ENCODE assay signal across 21 cellular contexts in the genomic region with DNA sequence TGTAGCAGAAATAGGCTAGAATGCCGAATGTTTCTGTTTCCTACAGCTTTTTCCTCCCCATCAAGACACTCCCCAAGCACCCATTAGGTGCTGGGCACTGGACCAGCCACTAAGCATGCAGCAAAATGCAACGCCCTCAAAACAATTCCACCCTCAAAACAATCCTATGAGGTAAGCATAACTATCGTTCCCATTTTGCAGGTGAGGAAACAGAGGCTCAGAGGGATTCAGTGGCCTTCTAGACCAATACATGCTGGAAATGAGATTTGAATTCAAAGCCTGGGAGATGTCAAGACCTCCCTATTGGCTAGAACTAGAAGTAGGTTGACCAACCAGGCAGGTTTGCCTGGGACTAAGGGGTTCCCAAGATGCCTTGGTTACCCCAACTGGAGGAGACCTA. TPM values are rescaled to one million over a fixed set of nuclear protein-coding genes. Genes with fewer than 3 reads are reported as not detected.
DNase-seq lines count a peak whose midpoint lies in the region; ATAC-seq and TF ChIP-seq lines count a peak whose summit lies in the region.
"Had no signal": no experiment of that assay in that cellular context is flagged by ENCODE, and none has a peak within 500 bp of the region (broad histone marks: within the 10 kb centered on the region; RNA-seq: fewer than 3 reads in every experiment).

No MANE protein-coding gene starts in this region.

- H3K27me3 Mint-ChIP-seq in central memory CD8-positive, alpha-beta T cell, result no peaks in the 10 kb centered on the region
- H3K27me3 Mint-ChIP-seq in activated CD8-positive, alpha-beta memory T cell treated with anti-CD3 and anti-CD28 coated beads, Interleukin-2, amount 10 ng/mL, durations not matched to agents 7 days and 5 days, result no peaks in the 10 kb centered on the region
- H3K27me3 Mint-ChIP-seq: dendritic cell treated with granulocyte-macrophage colony-stimulating factor and Interleukin-4, amounts not matched to agents 40 ng/mL and 50 ng/mL, for 4 days; naive thymus-derived CD8-positive, alpha-beta T cell; T-cell had no signal

- no peaks in the 10 kb centered on the region for H3K9me3 Mint-ChIP-seq in central memory CD8-positive, alpha-beta T cell
- H3K9me3 Mint-ChIP-seq in activated CD8-positive, alpha-beta memory T cell treated with anti-CD3 and anti-CD28 coated beads, Interleukin-2, amount 10 ng/mL, durations not matched to agents 7 days and 5 days (ENCODE audit: low read depth), result no peaks in the 10 kb centered on the region
- H3K9me3 Mint-ChIP-seq: dendritic cell treated with granulocyte-macrophage colony-stimulating factor and Interleukin-4, amounts not matched to agents 40 ng/mL and 50 ng/mL, for 4 days; naive thymus-derived CD8-positive, alpha-beta T cell; T-cell had no signal

- H3K9me3 ChIP-seq in left ventricle myocardium inferior (replicated peaks) (no peaks in the 10 kb centered on the region), lower lobe of right lung (no peaks in the 10 kb centered on the region), upper lobe of right lung (no peaks in the 10 kb centered on the region)
- H3K9me3 ChIP-seq: SJCRH30, stomach had no signal

- peaks cover 46% of the 10 kb centered on the region for H3K36me3 Mint-ChIP-seq in central memory CD8-positive, alpha-beta T cell (ENCODE audit: insufficient read depth)
- peaks cover 20% of the 10 kb centered on the region for H3K36me3 Mint-ChIP-seq in activated CD8-positive, alpha-beta memory T cell treated with anti-CD3 and anti-CD28 coated beads, Interleukin-2, amount 10 ng/mL, durations not matched to agents 7 days and 5 days

- H3K4me1 Mint-ChIP-seq in central memory CD8-positive, alpha-beta T cell, result peaks cover 21% of the 10 kb centered on the region
- peaks cover 4% of the 10 kb centered on the region for H3K4me1 Mint-ChIP-seq in activated CD8-positive, alpha-beta memory T cell treated with anti-CD3 and anti-CD28 coated beads, Interleukin-2, amount 10 ng/mL, durations not matched to agents 7 days and 5 days

- DNase-seq in left ventricle myocardium inferior (no peak), Right ventricle myocardium inferior (ENCODE audit: missing footprints) (no peak), lower lobe of right lung (no peak), upper lobe of right lung (no peak), GOT3 (lab: John Stamatoyannopoulos, UW) (no peak)
- DNase-seq in central memory CD8-positive, alpha-beta T cell (ENCODE audit: low spot score in 2 of 2), result no peak
- DNase-seq in stimulated activated CD8-positive, alpha-beta memory T cell treated with anti-CD3 and anti-CD28 coated beads, Interleukin-4, amount 100 ng/mL, for 48 hours, result no peak
- no peak for DNase-seq in activated CD8-positive, alpha-beta memory T cell treated with anti-CD3 and anti-CD28 coated beads, Interleukin-2, amount 10 ng/mL, durations not matched to agents 7 days and 5 days
- DNase-seq: NCI-H187 treated with DMSO at 0.1 percent for 48 hours, NCI-H524 treated with DMSO at 0.1 percent for 48 hours had no signal

- H3K36me3 ChIP-seq in left ventricle myocardium inferior, result peaks cover 24% of the 10 kb centered on the region
- peaks cover 62% of the 10 kb centered on the region for H3K36me3 ChIP-seq in lower lobe of right lung
- H3K36me3 ChIP-seq in upper lobe of right lung, result peaks cover 39% of the 10 kb centered on the region
- H3K36me3 ChIP-seq: SJCRH30 had no signal

- intact Hi-C loops in left ventricle myocardium inferior (cut with micrococcal nuclease), result no loop called here
- intact Hi-C loops in Right ventricle myocardium inferior (cut with DNase I), result no loop called here
- intact Hi-C loops in lower lobe of right lung (cut with DNase I), result no loop called here
- intact Hi-C loops in upper lobe of right lung (cut with DNase I), result loop anchor here (10.0 kb wide), 1 partner anchor 62 kb away; no protein-coding TSS in a partner anchor

- peak overlapping the region; percentile 81 for H3K27ac ChIP-seq in left ventricle myocardium inferior (replicated peaks)
- H3K27ac ChIP-seq in lower lobe of right lung, result peak overlapping the region; percentile 73
- peak overlapping the region; percentile 79 for H3K27ac ChIP-seq in upper lobe of right lung
- H3K27ac ChIP-seq: PC-9, SJCRH30 had no signal

- CTCF ChIA-PET in activated CD8-positive, alpha-beta memory T cell treated with anti-CD3 and anti-CD28 coated beads, Interleukin-2, amount 10 ng/mL, durations not matched to agents 7 days and 5 days (lab: Charles Lee), result interaction anchor here (0.9 to 4.9 kb wide), 34 partner anchors 8 to 336 kb away, joined by 3 to 55 read pairs (median 6); a partner anchor contains a TSS

- ATAC-seq in Right ventricle myocardium inferior (no peak), lower lobe of right lung (no peak), upper lobe of right lung (no peak)
- no peak for ATAC-seq in central memory CD8-positive, alpha-beta T cell (replicated peaks; ENCODE audit: extremely low read depth, poor library complexity, severe bottlenecking)
- ATAC-seq in activated CD8-positive, alpha-beta memory T cell treated with anti-CD3 and anti-CD28 coated beads, Interleukin-2, amount 10 ng/mL, durations not matched to agents 7 days and 5 days, result no peak

- H3K4me3 ChIP-seq in left ventricle myocardium inferior (no peak overlapping the region), lower lobe of right lung (no peak overlapping the region), upper lobe of right lung (no peak overlapping the region)
- H3K4me3 ChIP-seq: BLaER1 treated with 17β-estradiol and CSF1 and Interleukin-3, amounts not matched to agents 10 nM and 100 nM; GM12878; PC-9; SJCRH30; stomach had no signal

- H3K27me3 ChIP-seq in left ventricle myocardium inferior (ENCODE audit: low read depth) (no peaks in the 10 kb centered on the region), lower lobe of right lung (ENCODE audit: low read depth) (no peaks in the 10 kb centered on the region), upper lobe of right lung (no peaks in the 10 kb centered on the region)
- H3K27me3 ChIP-seq: BLaER1 treated with 17β-estradiol and CSF1 and Interleukin-3, amounts not matched to agents 10 nM and 100 nM; SJCRH30; stomach had no signal

- peak overlapping the region; percentile 75 for H3K27ac Mint-ChIP-seq in central memory CD8-positive, alpha-beta T cell (ENCODE audit: low read depth)
- H3K27ac Mint-ChIP-seq in activated CD8-positive, alpha-beta memory T cell treated with anti-CD3 and anti-CD28 coated beads, Interleukin-2, amount 10 ng/mL, durations not matched to agents 7 days and 5 days, result no peak overlapping the region
- H3K27ac Mint-ChIP-seq: dendritic cell treated with granulocyte-macrophage colony-stimulating factor and Interleukin-4, amounts not matched to agents 40 ng/mL and 50 ng/mL, for 4 days had no signal

- peaks cover 54% of the 10 kb centered on the region for H3K4me1 ChIP-seq in left ventricle myocardium inferior
- H3K4me1 ChIP-seq in lower lobe of right lung, result peaks cover 44% of the 10 kb centered on the region
- peaks cover 26% of the 10 kb centered on the region for H3K4me1 ChIP-seq in upper lobe of right lung
- H3K4me1 ChIP-seq: SJCRH30 had no signal

- no peak for TF ChIP-seq CTCF in left ventricle myocardium inferior (IDR thresholded peaks at IDR 0.05; ENCODE audit: borderline replicate concordance)
- no peak for TF ChIP-seq CTCF in lower lobe of right lung (IDR thresholded peaks at IDR 0.05)
- no peak for TF ChIP-seq CTCF in upper lobe of right lung (IDR thresholded peaks at IDR 0.05)

- H3K4me3 Mint-ChIP-seq in central memory CD8-positive, alpha-beta T cell, result no peak overlapping the region
- no peak overlapping the region for H3K4me3 Mint-ChIP-seq in activated CD8-positive, alpha-beta memory T cell treated with anti-CD3 and anti-CD28 coated beads, Interleukin-2, amount 10 ng/mL, durations not matched to agents 7 days and 5 days
- H3K4me3 Mint-ChIP-seq: dendritic cell treated with granulocyte-macrophage colony-stimulating factor and Interleukin-4, amounts not matched to agents 40 ng/mL and 50 ng/mL, for 4 days; naive thymus-derived CD8-positive, alpha-beta T cell; T-cell had no signal

RNA-seq across cellular contexts. Expression of a gene that starts 10.2 kb away (rescaled TPM):
- 35.9 TPM for total RNA-seq in left ventricle myocardium inferior
- total RNA-seq in Right ventricle myocardium inferior, result 31.2 TPM
- 11.7 TPM for total RNA-seq in lower lobe of right lung
- 11.8 TPM for total RNA-seq in upper lobe of right lung
- 1 to 10 TPM; 4.5 to 5.8 TPM for total RNA-seq in activated CD8-positive, alpha-beta memory T cell treated with anti-CD3 and anti-CD28 coated beads, Interleukin-2, amount 10 ng/mL, durations not matched to agents 7 days and 5 days

RNA-seq across cellular contexts. Expression of a gene that starts 43.9 kb away (rescaled TPM):
- total RNA-seq in left ventricle myocardium inferior (3.3 TPM), Right ventricle myocardium inferior (5.2 TPM), lower lobe of right lung (9.8 TPM), upper lobe of right lung (15.4 TPM)
- 10 to 100 TPM; 12.5 to 13.7 TPM for total RNA-seq in activated CD8-positive, alpha-beta memory T cell treated with anti-CD3 and anti-CD28 coated beads, Interleukin-2, amount 10 ng/mL, durations not matched to agents 7 days and 5 days

RNA-seq across cellular contexts. Expression of a gene that starts 53.1 kb away (rescaled TPM):
- total RNA-seq in left ventricle myocardium inferior (not detected), Right ventricle myocardium inferior (not detected), lower lobe of right lung (not detected), upper lobe of right lung (not detected)
- total RNA-seq in activated CD8-positive, alpha-beta memory T cell treated with anti-CD3 and anti-CD28 coated beads, Interleukin-2, amount 10 ng/mL, durations not matched to agents 7 days and 5 days, result not detected
- total RNA-seq: GM12878; naive thymus-derived CD8-positive, alpha-beta T cell; osteocyte; PC-9; right cardiac atrium; SJCRH30; T-cell; urinary bladder had no signal
